In genomic region chr4:6912412-6912811, GRCh38 we compare ENCODE assay signal across 11 cellular contexts. TPM values are rescaled to one million over a fixed set of nuclear protein-coding genes. Genes with fewer than 3 reads are reported as not detected.
A peak's percentile ranks its signal among the peaks of the same experiment; 100 is the strongest.
DNase-seq lines count a peak whose midpoint lies in the region; FAIRE-seq and TF ChIP-seq lines count a peak whose summit lies in the region.
"Had no signal": no experiment of that assay in that cellular context is flagged by ENCODE, and none has a peak within 500 bp of the region (broad histone marks: within the 10 kb centered on the region; RNA-seq: fewer than 3 reads in every experiment).

No MANE protein-coding gene starts in this region.

- H3K9me3 Mint-ChIP-seq in T-helper 1 cell treated with Interleukin-12 subunit alpha and Interleukin-12 subunit beta and Interleukin-4 antibody, amounts not matched to agents 30 μg/mL and 1 μg/mL, for 36 hours, result no peaks in the 10 kb centered on the region
- no peaks in the 10 kb centered on the region for H3K9me3 Mint-ChIP-seq in neural crest cell

- no peak overlapping the region for H3K18ac ChIP-seq in mesenchymal stem cell (ENCODE audit: low read depth in 1 of 2, low read length in 2 of 2)

- no peaks in the 10 kb centered on the region for H3K27me3 Mint-ChIP-seq in T-helper 1 cell treated with Interleukin-12 subunit alpha and Interleukin-12 subunit beta and Interleukin-4 antibody, amounts not matched to agents 30 μg/mL and 1 μg/mL, for 36 hours (ENCODE audit: low read depth)
- H3K27me3 Mint-ChIP-seq in neural crest cell (ENCODE audit: low read depth), result peaks cover 17% of the 10 kb centered on the region

- peaks cover 0 to 3% of the 10 kb centered on the region in 2 experiments for H3K36me3 ChIP-seq in mesenchymal stem cell (ENCODE audit: control insufficient read depth in 1 of 2, insufficient read depth in 2 of 2, low read depth in 1 of 2, low read length in 2 of 2)
- H3K36me3 ChIP-seq: pancreas had no signal

- peaks cover 0 to 2% of the 10 kb centered on the region in 2 experiments for H3K27me3 ChIP-seq in mesenchymal stem cell (ENCODE audit: control insufficient read depth in 1 of 2, insufficient read depth in 1 of 2, low read length in 2 of 2)
- H3K27me3 ChIP-seq: pancreas, testis had no signal

- peak overlapping the region; percentile 70 for H3K4me3 Mint-ChIP-seq in T-helper 1 cell treated with Interleukin-12 subunit alpha and Interleukin-12 subunit beta and Interleukin-4 antibody, amounts not matched to agents 30 μg/mL and 1 μg/mL, for 36 hours
- H3K4me3 Mint-ChIP-seq in neural crest cell, result peak overlapping the region; percentile 78

- no peak overlapping the region for H3K4me2 ChIP-seq in mesenchymal stem cell (ENCODE audit: low read length, poor library complexity, severe bottlenecking)

- peaks cover 41% of the 10 kb centered on the region for H3K4me1 ChIP-seq in mesenchymal stem cell (ENCODE audit: control insufficient read depth, insufficient read depth, low read depth, low read length)

- H3K79me1 ChIP-seq in mesenchymal stem cell (replicated peaks; ENCODE audit: low read length, poor library complexity, severe bottlenecking), result peaks cover 48% of the 10 kb centered on the region

- H4K8ac ChIP-seq in mesenchymal stem cell (ENCODE audit: low read length), result no peak overlapping the region

- WGBS in mesenchymal stem cell, result 90% methylated on average over 5 of the region's 5 CpGs

- H4K91ac ChIP-seq in mesenchymal stem cell (ENCODE audit: low read length), result no peak overlapping the region

- H2AFZ ChIP-seq in mesenchymal stem cell (ENCODE audit: low read depth, low read length), result no peak overlapping the region

- peaks cover 64% of the 10 kb centered on the region for H3K4me1 Mint-ChIP-seq in T-helper 1 cell treated with Interleukin-12 subunit alpha and Interleukin-12 subunit beta and Interleukin-4 antibody, amounts not matched to agents 30 μg/mL and 1 μg/mL, for 36 hours (ENCODE audit: low read depth)
- H3K4me1 Mint-ChIP-seq in neural crest cell, result peaks cover 46% of the 10 kb centered on the region

- no peak overlapping the region for H2BK5ac ChIP-seq in mesenchymal stem cell (ENCODE audit: low read depth, low read length, poor library complexity, severe bottlenecking)

- H2AK5ac ChIP-seq in mesenchymal stem cell (ENCODE audit: low read length, severe bottlenecking), result no peak overlapping the region

- peak overlapping the region; percentile 67 for H3K27ac Mint-ChIP-seq in T-helper 1 cell treated with Interleukin-12 subunit alpha and Interleukin-12 subunit beta and Interleukin-4 antibody, amounts not matched to agents 30 μg/mL and 1 μg/mL, for 36 hours
- no peak overlapping the region for H3K27ac Mint-ChIP-seq in neural crest cell (ENCODE audit: unreplicated experiment)

- FAIRE-seq in D721Med (lab: Jason Lieb, UNC), result no peak
- FAIRE-seq: pancreas had no signal

- TF ChIP-seq CTCF in coronary artery (IDR thresholded peaks at IDR 0.05) (no peak), neural crest cell (conservative IDR thresholded peaks at IDR 0.05) (no peak), D721Med (IDR thresholded peaks at IDR 0.05; ENCODE audit: insufficient read depth, missing control alignments) (no peak)

- H3K23ac ChIP-seq in mesenchymal stem cell (ENCODE audit: low read length in 2 of 2), result no peak overlapping the region

- H3K27ac ChIP-seq in coronary artery (peak overlapping the region in 1 of 2 donors; percentile 49), mesenchymal stem cell (ENCODE audit: low read length, poor library complexity, severe bottlenecking) (no peak overlapping the region)
- H3K27ac ChIP-seq: pancreas, testis had no signal

- H3K4me3 ChIP-seq in coronary artery (peak overlapping the region; percentile 35), mesenchymal stem cell (ENCODE audit: insufficient read depth in 1 of 2, low read depth in 1 of 2, low read length in 2 of 2) (no peak overlapping the region)
- H3K4me3 ChIP-seq: pancreas, testis had no signal

- DNase-seq in T-helper 1 cell (no peak), NAMALWA (ENCODE audit: low spot score) (peak; percentile 26), coronary artery (ENCODE audit: low spot score) (no peak), neural crest cell (ENCODE audit: low read depth, low spot score) (no peak), D721Med (ENCODE audit: insufficient read length, low spot score) (no peak), mesenchymal stem cell (no peak)
- DNase-seq in stimulated activated CD4-positive, alpha-beta T cell treated with anti-CD3 and anti-CD28 coated beads, Interleukin-2, amount 100 ng/mL, for 24 hours, result no peak
- DNase-seq: activated CD4-positive, alpha-beta T cell treated with anti-CD3 and anti-CD28 coated beads, Interleukin-2, amount 50 U/mL, for 48 hours; testis had no signal

- H2BK120ac ChIP-seq in mesenchymal stem cell (ENCODE audit: low read depth, low read length), result no peak overlapping the region

- no peak overlapping the region for H3K4ac ChIP-seq in mesenchymal stem cell (ENCODE audit: low read depth in 1 of 2, low read length in 2 of 2)

- peak overlapping the region in 1 of 2 experiments; percentile 6 for H2BK12ac ChIP-seq in mesenchymal stem cell (ENCODE audit: low read length in 2 of 2)

- no peak overlapping the region for H2BK15ac ChIP-seq in mesenchymal stem cell (ENCODE audit: low read depth, poor library complexity, severe bottlenecking)

- no peaks in the 10 kb centered on the region for H3K9me3 ChIP-seq in mesenchymal stem cell (ENCODE audit: control insufficient read depth, low read length)
- H3K9me3 ChIP-seq: pancreas, testis had no signal

- H3K36me3 Mint-ChIP-seq in T-helper 1 cell treated with Interleukin-12 subunit alpha and Interleukin-12 subunit beta and Interleukin-4 antibody, amounts not matched to agents 30 μg/mL and 1 μg/mL, for 36 hours (ENCODE audit: low read depth), result peaks cover 8% of the 10 kb centered on the region
- H3K36me3 Mint-ChIP-seq in neural crest cell (ENCODE audit: low read depth), result no peaks in the 10 kb centered on the region

- H3K9ac ChIP-seq in mesenchymal stem cell (ENCODE audit: low read length), result no peak overlapping the region

- H3K14ac ChIP-seq in mesenchymal stem cell (ENCODE audit: low read length in 2 of 2), result no peak overlapping the region

RNA-seq across cellular contexts. Expression of gene TBC1D14, which starts 2.8 kb away (rescaled TPM):
- total RNA-seq in neural crest cell, result 56.3 and 58.0 TPM in 2 replicates
- 25.0 TPM for polyA plus RNA-seq in mesenchymal stem cell (2013, experiment 1 of 2)
- 24.9 TPM for polyA plus RNA-seq in mesenchymal stem cell (2013, experiment 2 of 2)
